In the genomic region with DNA sequence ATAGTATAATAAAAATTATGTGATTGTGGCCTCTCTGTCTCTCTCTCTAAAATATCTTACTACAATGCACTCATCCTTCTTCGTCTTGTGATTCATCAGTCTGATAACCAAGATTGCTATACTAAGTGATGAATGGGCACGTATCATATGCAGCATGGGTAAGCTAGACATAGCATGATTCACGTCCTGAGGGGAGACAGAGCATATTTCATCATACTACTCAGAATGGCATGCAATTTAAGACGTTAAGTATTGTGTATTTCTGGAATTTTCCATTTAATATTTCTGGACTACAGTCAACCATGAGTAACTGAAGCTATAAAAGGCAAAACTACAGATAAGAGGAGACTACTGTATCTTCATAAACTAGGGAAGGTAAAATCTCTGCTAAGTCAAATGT, we compare ENCODE assay signal across 1 cellular context.
TF ChIP-seq lines count a peak whose summit lies in the region.

No MANE protein-coding gene starts in this region.

TF ChIP-seq in SK-N-SH treated with all-trans-retinoic acid at 6 μM for 48 hours, 23 proteins besides CTCF, POLR2A, EP300 and RAD21 (continued from another document):
- TF ChIP-seq, protein P1, sequence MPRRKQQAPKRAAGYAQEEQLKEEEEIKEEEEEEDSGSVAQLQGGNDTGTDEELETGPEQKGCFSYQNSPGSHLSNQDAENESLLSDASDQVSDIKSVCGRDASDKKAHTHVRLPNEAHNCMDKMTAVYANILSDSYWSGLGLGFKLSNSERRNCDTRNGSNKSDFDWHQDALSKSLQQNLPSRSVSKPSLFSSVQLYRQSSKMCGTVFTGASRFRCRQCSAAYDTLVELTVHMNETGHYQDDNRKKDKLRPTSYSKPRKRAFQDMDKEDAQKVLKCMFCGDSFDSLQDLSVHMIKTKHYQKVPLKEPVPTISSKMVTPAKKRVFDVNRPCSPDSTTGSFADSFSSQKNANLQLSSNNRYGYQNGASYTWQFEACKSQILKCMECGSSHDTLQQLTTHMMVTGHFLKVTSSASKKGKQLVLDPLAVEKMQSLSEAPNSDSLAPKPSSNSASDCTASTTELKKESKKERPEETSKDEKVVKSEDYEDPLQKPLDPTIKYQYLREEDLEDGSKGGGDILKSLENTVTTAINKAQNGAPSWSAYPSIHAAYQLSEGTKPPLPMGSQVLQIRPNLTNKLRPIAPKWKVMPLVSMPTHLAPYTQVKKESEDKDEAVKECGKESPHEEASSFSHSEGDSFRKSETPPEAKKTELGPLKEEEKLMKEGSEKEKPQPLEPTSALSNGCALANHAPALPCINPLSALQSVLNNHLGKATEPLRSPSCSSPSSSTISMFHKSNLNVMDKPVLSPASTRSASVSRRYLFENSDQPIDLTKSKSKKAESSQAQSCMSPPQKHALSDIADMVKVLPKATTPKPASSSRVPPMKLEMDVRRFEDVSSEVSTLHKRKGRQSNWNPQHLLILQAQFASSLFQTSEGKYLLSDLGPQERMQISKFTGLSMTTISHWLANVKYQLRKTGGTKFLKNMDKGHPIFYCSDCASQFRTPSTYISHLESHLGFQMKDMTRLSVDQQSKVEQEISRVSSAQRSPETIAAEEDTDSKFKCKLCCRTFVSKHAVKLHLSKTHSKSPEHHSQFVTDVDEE (CRISPR knock-in tag; IDR thresholded peaks at IDR 0.05): no peak
